10 cellular contexts compared by ENCODE assay signal in the genomic region with DNA sequence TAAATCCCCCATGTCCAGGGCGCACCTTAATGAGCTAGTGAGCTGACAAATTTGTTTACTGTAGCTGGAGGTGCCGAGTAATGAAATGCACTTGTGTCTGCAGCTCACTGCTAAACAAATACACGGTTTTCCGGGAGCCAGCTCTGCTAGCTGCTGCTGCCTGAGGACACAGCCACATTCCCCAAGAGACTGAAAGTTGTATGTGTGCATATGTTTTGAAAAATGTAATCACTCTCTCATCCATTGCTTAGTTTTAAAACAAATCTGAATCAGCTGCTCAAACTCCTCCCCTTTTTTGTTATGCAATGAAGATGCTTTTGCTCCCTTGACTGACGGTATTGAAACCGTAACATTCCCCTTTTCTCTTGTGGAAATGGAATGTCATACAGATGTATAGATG.
DNase-seq lines count a peak whose midpoint lies in the region; TF ChIP-seq lines count a peak whose summit lies in the region.
"Had no signal": no experiment of that assay in that cellular context is flagged by ENCODE, and none has a peak within 500 bp of the region (broad histone marks: within the 10 kb centered on the region; RNA-seq: fewer than 3 reads in every experiment).

No MANE protein-coding gene starts in this region.

- H3K4me3 ChIP-seq in epithelial cell of esophagus (ENCODE audit: low read length): no peak overlapping the region

- no peak for TF ChIP-seq CTCF in epithelial cell of esophagus (IDR thresholded peaks at IDR 0.05; ENCODE audit: insufficient read depth, low read depth, low read length, missing control alignments)

- DNase-seq in NCI-H1105 treated with DMSO at 0.1 percent for 48 hours (lab: John Stamatoyannopoulos, UW) (peak; percentile 8), NCI-H1105 (lab: John Stamatoyannopoulos, UW) (no peak), NCI-H526 (lab: John Stamatoyannopoulos, UW) (peak; percentile 83 to 93), epithelial cell of esophagus (ENCODE audit: low read depth) (peak; percentile 54), renal cortical epithelial cell (ENCODE audit: low read depth) (peak; percentile 34), GM19238 (ENCODE audit: insufficient read length, low spot score) (no peak), medulla oblongata (ENCODE audit: extremely low spot score) (no peak)
- DNase-seq in effector CD4-positive, alpha-beta T cell: no peak
- DNase-seq: 8988T; activated CD8-positive, alpha-beta memory T cell treated with anti-CD3 and anti-CD28 coated beads, Interleukin-2, amount 10 ng/mL, durations not matched to agents 7 days and 5 days had no signal

Comparison
In these comparisons a context has a peak if more than half of its experiments do, and no peak if none do; other contexts are left out.
1. DNase-seq: peak in NCI-H1105 treated with DMSO at 0.1 percent for 48 hours (single experiment), NCI-H526 (2 of 2), epithelial cell of esophagus (single experiment) and renal cortical epithelial cell (single experiment); none in NCI-H1105 (single experiment), GM19238 (single experiment), medulla oblongata (single experiment) and effector CD4-positive, alpha-beta T cell (single experiment).